ENCODE assay signal across 8 cellular contexts in genomic region chr2:148020036-148020357, GRCh38. TPM values are rescaled to one million over a fixed set of nuclear protein-coding genes. Genes with fewer than 3 reads are reported as not detected.
DNase-seq lines count a peak whose midpoint lies in the region; ATAC-seq and TF ChIP-seq lines count a peak whose summit lies in the region.

No MANE protein-coding gene starts in this region.

- TF ChIP-seq POLR2A in suprapubic skin (IDR thresholded peaks at IDR 0.05): no peak

- POLR2A ChIA-PET in activated naive CD8-positive, alpha-beta T cell treated with anti-CD3 and anti-CD28 coated beads, Interleukin-2, amount 10 ng/mL, durations not matched to agents 7 days and 5 days (lab: Charles Lee): interaction anchor here (1.7 kb wide), 1 partner anchor 533 kb away, joined by 9 read pairs; no protein-coding TSS in a partner anchor

- peaks cover 32% of the 10 kb centered on the region for H3K4me1 Mint-ChIP-seq in activated naive CD8-positive, alpha-beta T cell treated with anti-CD3 and anti-CD28 coated beads, Interleukin-2, amount 10 ng/mL, durations not matched to agents 7 days and 5 days
- peaks cover 60 to 82% of the 10 kb centered on the region in 2 donors for H3K4me1 Mint-ChIP-seq in immature natural killer cell

- no peaks in the 10 kb centered on the region for H3K27me3 ChIP-seq in suprapubic skin

- no peaks in the 10 kb centered on the region for H3K27me3 Mint-ChIP-seq in activated naive CD8-positive, alpha-beta T cell treated with anti-CD3 and anti-CD28 coated beads, Interleukin-2, amount 10 ng/mL, durations not matched to agents 7 days and 5 days
- peaks cover 10 to 16% (median 13%) of the 10 kb centered on the region in 3 donors for H3K27me3 Mint-ChIP-seq in immature natural killer cell (ENCODE audit: low read depth in 3 of 3)

- no peak for TF ChIP-seq CTCF in suprapubic skin (IDR thresholded peaks at IDR 0.05)

- H3K4me3 ChIP-seq in suprapubic skin: peak overlapping the region; percentile 89

- peaks cover 9% of the 10 kb centered on the region for H3K36me3 Mint-ChIP-seq in activated naive CD8-positive, alpha-beta T cell treated with anti-CD3 and anti-CD28 coated beads, Interleukin-2, amount 10 ng/mL, durations not matched to agents 7 days and 5 days
- H3K36me3 Mint-ChIP-seq in immature natural killer cell: no peaks in the 10 kb centered on the region

- H3K4me3 Mint-ChIP-seq in activated naive CD8-positive, alpha-beta T cell treated with anti-CD3 and anti-CD28 coated beads, Interleukin-2, amount 10 ng/mL, durations not matched to agents 7 days and 5 days: peak overlapping the region; percentile 99
- H3K4me3 Mint-ChIP-seq in immature natural killer cell: peak overlapping the region; percentile 97 to 100 (median 99)

- TF ChIP-seq EP300 in suprapubic skin (IDR thresholded peaks at IDR 0.05): no peak

- no peaks in the 10 kb centered on the region for H3K36me3 ChIP-seq in suprapubic skin

- peak overlapping the region; percentile 94 for H3K27ac ChIP-seq in suprapubic skin

- H3K27ac Mint-ChIP-seq in activated naive CD8-positive, alpha-beta T cell treated with anti-CD3 and anti-CD28 coated beads, Interleukin-2, amount 10 ng/mL, durations not matched to agents 7 days and 5 days: peak overlapping the region; percentile 98
- H3K27ac Mint-ChIP-seq in immature natural killer cell: peak overlapping the region; percentile 87 to 99 (median 96)

- ATAC-seq in HG03442 (IDR thresholded peaks at IDR 0.05; ENCODE audit: unreplicated experiment): peak; percentile 19
- ATAC-seq in activated naive CD8-positive, alpha-beta T cell treated with anti-CD3 and anti-CD28 coated beads, Interleukin-2, amount 10 ng/mL, durations not matched to agents 7 days and 5 days (ENCODE audit: low read depth): no peak

- WGBS in suprapubic skin: 0% methylated on average over 9 of the region's 9 CpGs

- peak; percentile 33 for DNase-seq in GM03348 (ENCODE audit: low spot score)
- no peak for DNase-seq in activated naive CD8-positive, alpha-beta T cell treated with anti-CD3 and anti-CD28 coated beads, Interleukin-2, amount 10 ng/mL, durations not matched to agents 7 days and 5 days
- no peak for DNase-seq in immature natural killer cell
- DNase-seq in suprapubic skin (ENCODE audit: low spot score in 2 of 2): no peak
- no peak for DNase-seq in stimulated activated CD4-positive, alpha-beta T cell treated with anti-CD3 and anti-CD28 coated beads, Interleukin-4, amount 100 ng/mL, for 1 hour
- no peak for DNase-seq in GF-D8 (lab: John Stamatoyannopoulos, UW)
- DNase-seq in SHP77 (lab: John Stamatoyannopoulos, UW): no peak

- no peaks in the 10 kb centered on the region for H3K9me3 ChIP-seq in suprapubic skin

- H3K9me3 Mint-ChIP-seq in activated naive CD8-positive, alpha-beta T cell treated with anti-CD3 and anti-CD28 coated beads, Interleukin-2, amount 10 ng/mL, durations not matched to agents 7 days and 5 days: no peaks in the 10 kb centered on the region
- H3K9me3 Mint-ChIP-seq in immature natural killer cell: no peaks in the 10 kb centered on the region

- H3K4me1 ChIP-seq in suprapubic skin: peaks cover 33% of the 10 kb centered on the region

RNA-seq across cellular contexts. Expression of gene ORC4, which starts 0.5 kb away (rescaled TPM):
- total RNA-seq in activated naive CD8-positive, alpha-beta T cell treated with anti-CD3 and anti-CD28 coated beads, Interleukin-2, amount 10 ng/mL, durations not matched to agents 7 days and 5 days: 10 to 100 TPM; 40.0 to 42.3 TPM
- polyA plus RNA-seq in immature natural killer cell: 10 to 100 TPM; 26.5 to 57.3 (median 52.3) TPM
- 10 to 100 TPM; 35.0 to 77.2 (median 57.4) TPM for total RNA-seq in suprapubic skin

RNA-seq across cellular contexts. Expression of gene MBD5, which starts 0.9 kb away (rescaled TPM):
- total RNA-seq in activated naive CD8-positive, alpha-beta T cell treated with anti-CD3 and anti-CD28 coated beads, Interleukin-2, amount 10 ng/mL, durations not matched to agents 7 days and 5 days: 10 to 100 TPM; 49.8 to 51.4 TPM
- polyA plus RNA-seq in immature natural killer cell: 10 to 100 TPM; 10.0 to 19.2 (median 14.3) TPM
- 10 to 100 TPM; 11.9 to 51.9 (median 19.7) TPM for total RNA-seq in suprapubic skin
